In the genomic region with DNA sequence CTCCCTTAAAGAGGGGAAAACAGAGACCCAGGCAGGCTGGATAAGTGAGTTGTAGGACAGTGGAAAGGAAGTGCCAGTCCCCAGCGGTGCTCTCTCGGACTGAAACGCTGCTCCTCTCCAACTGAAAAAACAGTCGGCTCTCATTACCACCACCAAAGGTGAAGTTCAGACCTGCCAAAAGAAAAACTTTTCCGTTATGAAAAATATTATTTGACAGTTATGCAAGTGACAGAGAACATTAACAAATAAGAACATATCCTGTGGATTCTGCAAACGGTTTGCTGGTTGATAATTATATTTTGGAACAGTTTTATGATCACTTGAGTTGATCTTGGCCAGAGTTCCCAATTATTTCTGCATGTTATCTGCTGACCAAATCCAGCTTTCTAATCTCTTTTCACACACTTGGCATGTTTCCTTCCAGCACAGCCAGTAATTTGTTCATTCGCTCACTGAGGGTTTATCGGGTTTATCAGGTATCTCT, we compare ENCODE assay signal across 13 cellular contexts.
A peak's percentile ranks its signal among the peaks of the same experiment; 100 is the strongest.
DNase-seq lines count a peak whose midpoint lies in the region; ATAC-seq and TF ChIP-seq lines count a peak whose summit lies in the region.
"Had no signal": no experiment of that assay in that cellular context is flagged by ENCODE, and none has a peak within 500 bp of the region (broad histone marks: within the 10 kb centered on the region; RNA-seq: fewer than 3 reads in every experiment).

No MANE protein-coding gene starts in this region.

- intact Hi-C loops in heart left ventricle (cut with DNase I): no loop called here
- intact Hi-C loops in Right ventricle myocardium inferior (cut with DNase I): no loop called here
- intact Hi-C loops in thyroid gland (cut with DNase I): no loop called here

- no peak overlapping the region for H3K9ac ChIP-seq in neural progenitor cell

- no peak for DNase-seq in heart left ventricle
- no peak for DNase-seq in Right ventricle myocardium inferior (ENCODE audit: missing footprints)
- DNase-seq in activated naive CD8-positive, alpha-beta T cell treated with anti-CD3 and anti-CD28 coated beads for 36 hours: no peak
- no peak for DNase-seq in left lobe of liver (ENCODE audit: low spot score)
- no peak for DNase-seq in thyroid gland
- no peak for DNase-seq in WERI-Rb-1
- no peak for DNase-seq in neural progenitor cell (ENCODE audit: low spot score)
- no peak for DNase-seq in NCI-H2227 (lab: John Stamatoyannopoulos, UW; ENCODE audit: unreplicated experiment)
- DNase-seq: activated CD4-positive, alpha-beta T cell treated with anti-CD3 and anti-CD28 coated beads, Interleukin-2, amount 10 ng/mL, durations not matched to agents 7 days and 5 days; DND-41; NCI-H1105 treated with DMSO at 0.1 percent for 48 hours had no signal

- H3K9me3 Mint-ChIP-seq in activated naive CD8-positive, alpha-beta T cell treated with anti-CD3 and anti-CD28 coated beads for 36 hours: no peaks in the 10 kb centered on the region
- no peaks in the 10 kb centered on the region for H3K9me3 Mint-ChIP-seq in neural progenitor cell
- H3K9me3 Mint-ChIP-seq: activated CD4-positive, alpha-beta T cell treated with anti-CD3 and anti-CD28 coated beads, Interleukin-2, amount 10 ng/mL, durations not matched to agents 7 days and 5 days had no signal

- H3K27ac Mint-ChIP-seq in activated naive CD8-positive, alpha-beta T cell treated with anti-CD3 and anti-CD28 coated beads for 36 hours: peak overlapping the region; percentile 95
- no peak overlapping the region for H3K27ac Mint-ChIP-seq in neural progenitor cell

- TF ChIP-seq POLR2A in heart left ventricle (IDR thresholded peaks at IDR 0.05) (no peak), thyroid gland (IDR thresholded peaks at IDR 0.05) (peak in 1 of 2 donors; percentile 10)

- H3K36me3 ChIP-seq in heart left ventricle (no peaks in the 10 kb centered on the region), thyroid gland (no peaks in the 10 kb centered on the region), WERI-Rb-1 (no peaks in the 10 kb centered on the region), neural progenitor cell (no peaks in the 10 kb centered on the region)

- H3K4me3 ChIP-seq in heart left ventricle (no peak overlapping the region), thyroid gland (replicated peaks in 1 of 3) (no peak overlapping the region), WERI-Rb-1 (ENCODE audit: low read depth, low read length) (no peak overlapping the region), neural progenitor cell (no peak overlapping the region)
- H3K4me3 ChIP-seq: lung had no signal

- no peaks in the 10 kb centered on the region for H3F3A ChIP-seq in neural progenitor cell (ENCODE audit: low read depth)

- no peaks in the 10 kb centered on the region for H4K20me1 ChIP-seq in neural progenitor cell (ENCODE audit: low read depth)

- H3K79me2 ChIP-seq in neural progenitor cell (ENCODE audit: low read depth): no peaks in the 10 kb centered on the region

- WGBS in heart left ventricle, 4 donors: 17 to 48% (median 30%) methylated on average over 8 of the region's 8 CpGs
- 38 to 42% methylated on average over 8 of the region's 8 CpGs for WGBS in thyroid gland, 2 donors

- peak overlapping the region in 7 of 12 donors; percentile 5 to 80 (median 61) for H3K27ac ChIP-seq in heart left ventricle
- H3K27ac ChIP-seq in thyroid gland: peak overlapping the region in 2 of 3 donors; percentile 47 to 80
- no peak overlapping the region for H3K27ac ChIP-seq in WERI-Rb-1
- no peak overlapping the region for H3K27ac ChIP-seq in neural progenitor cell
- H3K27ac ChIP-seq: epithelial cell of prostate had no signal

- no peak overlapping the region for H3K4me3 Mint-ChIP-seq in activated naive CD8-positive, alpha-beta T cell treated with anti-CD3 and anti-CD28 coated beads for 36 hours
- H3K4me3 Mint-ChIP-seq in neural progenitor cell: no peak overlapping the region
- H3K4me3 Mint-ChIP-seq: activated CD4-positive, alpha-beta T cell treated with anti-CD3 and anti-CD28 coated beads, Interleukin-2, amount 10 ng/mL, durations not matched to agents 7 days and 5 days had no signal

- H3K4me1 Mint-ChIP-seq in activated naive CD8-positive, alpha-beta T cell treated with anti-CD3 and anti-CD28 coated beads for 36 hours: peaks cover 49% of the 10 kb centered on the region
- peaks cover 36% of the 10 kb centered on the region for H3K4me1 Mint-ChIP-seq in neural progenitor cell

- no peaks in the 10 kb centered on the region for H3K27me3 ChIP-seq in heart left ventricle
- no peaks in the 10 kb centered on the region for H3K27me3 ChIP-seq in thyroid gland
- H3K27me3 ChIP-seq in WERI-Rb-1 (ENCODE audit: insufficient read depth, low read depth, severe bottlenecking): no peaks in the 10 kb centered on the region
- H3K27me3 ChIP-seq in neural progenitor cell: no peaks in the 10 kb centered on the region

- H3K36me3 Mint-ChIP-seq in activated naive CD8-positive, alpha-beta T cell treated with anti-CD3 and anti-CD28 coated beads for 36 hours: no peaks in the 10 kb centered on the region
- no peaks in the 10 kb centered on the region for H3K36me3 Mint-ChIP-seq in neural progenitor cell

- TF ChIP-seq CTCF in heart left ventricle (IDR thresholded peaks at IDR 0.05) (no peak), thyroid gland (IDR thresholded peaks at IDR 0.05) (no peak), WERI-Rb-1 (IDR thresholded peaks at IDR 0.05; ENCODE audit: low read depth, low read length) (no peak), neural progenitor cell (IDR thresholded peaks at IDR 0.05) (no peak)

- no peak overlapping the region for H3K4me2 ChIP-seq in neural progenitor cell

- peaks cover 11% of the 10 kb centered on the region for H3K27me3 Mint-ChIP-seq in activated naive CD8-positive, alpha-beta T cell treated with anti-CD3 and anti-CD28 coated beads for 36 hours
- peaks cover 5% of the 10 kb centered on the region for H3K27me3 Mint-ChIP-seq in neural progenitor cell (ENCODE audit: insufficient read depth, low read depth)
- H3K27me3 Mint-ChIP-seq: activated CD4-positive, alpha-beta T cell treated with anti-CD3 and anti-CD28 coated beads, Interleukin-2, amount 10 ng/mL, durations not matched to agents 7 days and 5 days had no signal

- H3K4me1 ChIP-seq in heart left ventricle (peaks cover 3 to 67% (median 54%) of the 10 kb centered on the region in 12 donors), thyroid gland (peaks cover 24 to 28% of the 10 kb centered on the region in 2 donors), neural progenitor cell (peaks cover 8% of the 10 kb centered on the region)

- no peaks in the 10 kb centered on the region for H3K9me3 ChIP-seq in heart left ventricle
- H3K9me3 ChIP-seq in thyroid gland: no peaks in the 10 kb centered on the region
- no peaks in the 10 kb centered on the region for H3K9me3 ChIP-seq in WERI-Rb-1 (ENCODE audit: severe bottlenecking)
- H3K9me3 ChIP-seq in neural progenitor cell (ENCODE audit: low read depth): no peaks in the 10 kb centered on the region

- H2AFZ ChIP-seq in neural progenitor cell (replicated peaks): no peak overlapping the region

- ATAC-seq in heart left ventricle: no peak
- no peak for ATAC-seq in Right ventricle myocardium inferior
- ATAC-seq in left lobe of liver: peak; percentile 80

Comparison
In these comparisons a context has a peak if more than half of its experiments do, and no peak if none do; other contexts are left out.
1. H3K27ac ChIP-seq: peak in heart left ventricle (7 of 12) and thyroid gland (2 of 3); none in WERI-Rb-1 (single experiment) and neural progenitor cell (single experiment).